In genomic region chr10:33301097-33301789, GRCh38 we compare ENCODE assay signal across 14 cellular contexts.
"Had no signal": no experiment of that assay in that cellular context is flagged by ENCODE, and none has a peak within 500 bp of the region (broad histone marks: within the 10 kb centered on the region; RNA-seq: fewer than 3 reads in every experiment).

No MANE protein-coding gene starts in this region.

- H3K9me3 ChIP-seq: ovary, thyroid gland had no signal

- FAIRE-seq: kidney had no signal

- H3K4me2 ChIP-seq: hepatocyte had no signal

- H3K4me3 ChIP-seq: hepatocyte, ovary, thyroid gland had no signal

- H3K9me3 Mint-ChIP-seq: activated CD4-positive, alpha-beta memory T cell treated with anti-CD3 and anti-CD28 coated beads, Interleukin-2, amount 10 ng/mL, durations not matched to agents 7 days and 5 days; activated naive CD8-positive, alpha-beta T cell treated with anti-CD3 and anti-CD28 coated beads for 36 hours; nephron; stimulated activated naive CD8-positive, alpha-beta T cell treated with anti-CD3 and anti-CD28 coated beads, Interleukin-15, amount 100 ng/mL, for 72 hours had no signal

- DNase-seq: activated CD4-positive, alpha-beta memory T cell treated with anti-CD3 and anti-CD28 coated beads, Interleukin-2, amount 10 ng/mL, durations not matched to agents 7 days and 5 days; activated CD4-positive, alpha-beta T cell treated with anti-CD3 and anti-CD28 coated beads for 1 hour; activated gamma-delta T cell treated with Interleukin-2 at 50 U/mL for 16 hours; activated naive CD8-positive, alpha-beta T cell treated with anti-CD3 and anti-CD28 coated beads for 36 hours; activated T-cell treated with anti-CD3 and anti-CD28 coated beads, Interleukin-2, amount 50 U/mL, for 48 hours; foreskin melanocyte; kidney; ovary; stimulated activated CD4-positive, alpha-beta T cell treated with anti-CD3 and anti-CD28 coated beads, Interleukin-4, amount 100 ng/mL, for 4 hours; stimulated activated naive CD8-positive, alpha-beta T cell treated with anti-CD3 and anti-CD28 coated beads, Interleukin-15, amount 100 ng/mL, for 72 hours; T-helper 9 cell; thyroid gland had no signal

- H3K27me3 Mint-ChIP-seq: activated naive CD8-positive, alpha-beta T cell treated with anti-CD3 and anti-CD28 coated beads for 36 hours; stimulated activated naive CD8-positive, alpha-beta T cell treated with anti-CD3 and anti-CD28 coated beads, Interleukin-15, amount 100 ng/mL, for 72 hours had no signal

- H3K36me3 Mint-ChIP-seq: activated naive CD8-positive, alpha-beta T cell treated with anti-CD3 and anti-CD28 coated beads for 36 hours had no signal

- H3K4me3 Mint-ChIP-seq: activated CD4-positive, alpha-beta memory T cell treated with anti-CD3 and anti-CD28 coated beads, Interleukin-2, amount 10 ng/mL, durations not matched to agents 7 days and 5 days; activated naive CD8-positive, alpha-beta T cell treated with anti-CD3 and anti-CD28 coated beads for 36 hours; nephron; stimulated activated naive CD8-positive, alpha-beta T cell treated with anti-CD3 and anti-CD28 coated beads, Interleukin-15, amount 100 ng/mL, for 72 hours had no signal

- H2AFZ ChIP-seq: hepatocyte had no signal

- H3K27me3 ChIP-seq: hepatocyte, ovary, thyroid gland had no signal

- H3K36me3 ChIP-seq: ovary, thyroid gland had no signal

- H3K27ac Mint-ChIP-seq: activated CD4-positive, alpha-beta memory T cell treated with anti-CD3 and anti-CD28 coated beads, Interleukin-2, amount 10 ng/mL, durations not matched to agents 7 days and 5 days; activated naive CD8-positive, alpha-beta T cell treated with anti-CD3 and anti-CD28 coated beads for 36 hours had no signal

- ATAC-seq: stimulated activated naive CD8-positive, alpha-beta T cell treated with anti-CD3 and anti-CD28 coated beads, Interleukin-15, amount 100 ng/mL, for 72 hours had no signal

- H3K27ac ChIP-seq: hepatocyte, ovary had no signal
